Comparison of ENCODE assay signal across 1 cellular context in genomic region chr5:84715686-84716085, GRCh38.
TF ChIP-seq lines count a peak whose summit lies in the region.

No MANE protein-coding gene starts in this region.

TF ChIP-seq in H1, 55 proteins besides CTCF, POLR2A, EP300 and RAD21:
- TF ChIP-seq BRCA1 (IDR thresholded peaks at IDR 0.05; ENCODE audit: low read depth, low read length) = no peak
- no peak for TF ChIP-seq SUZ12 (IDR thresholded peaks at IDR 0.05; ENCODE audit: low read length)
- TF ChIP-seq GTF2F1 (IDR thresholded peaks at IDR 0.05; ENCODE audit: borderline replicate concordance, low read depth, low read length) = no peak
- no peak for TF ChIP-seq SAP30 (IDR thresholded peaks at IDR 0.05; ENCODE audit: insufficient read depth, insufficient replicate concordance, low read length)
- no peak for TF ChIP-seq ASH2L (IDR thresholded peaks at IDR 0.05; ENCODE audit: low read length)
